11 cellular contexts compared by ENCODE assay signal in genomic region chr9:121198512-121199042, GRCh38. TPM values are rescaled to one million over a fixed set of nuclear protein-coding genes. Genes with fewer than 3 reads are reported as not detected.
DNase-seq lines count a peak whose midpoint lies in the region; ATAC-seq and TF ChIP-seq lines count a peak whose summit lies in the region.
"Had no signal": no experiment of that assay in that cellular context is flagged by ENCODE, and none has a peak within 500 bp of the region (broad histone marks: within the 10 kb centered on the region; RNA-seq: fewer than 3 reads in every experiment).

No MANE protein-coding gene starts in this region.

- peaks cover 74% of the 10 kb centered on the region for H3K4me1 Mint-ChIP-seq in activated naive CD8-positive, alpha-beta T cell (ENCODE audit: low read depth)

- H3K4me3 Mint-ChIP-seq in activated naive CD8-positive, alpha-beta T cell, result peak overlapping the region; percentile 93

- H3K36me3 Mint-ChIP-seq in activated naive CD8-positive, alpha-beta T cell, result no peaks in the 10 kb centered on the region

- peak overlapping the region; percentile 56 for H3K27ac Mint-ChIP-seq in activated naive CD8-positive, alpha-beta T cell

- H3K4me3 ChIP-seq in left ventricle myocardium inferior, result peak overlapping the region; percentile 91
- H3K4me3 ChIP-seq in right lobe of liver, result peak overlapping the region in 2 of 3 donors; percentile 79 to 82

- H3K27me3 Mint-ChIP-seq in activated naive CD8-positive, alpha-beta T cell, result no peaks in the 10 kb centered on the region

- no peaks in the 10 kb centered on the region for H3K27me3 ChIP-seq in left ventricle myocardium inferior (ENCODE audit: low read depth)
- no peaks in the 10 kb centered on the region for H3K27me3 ChIP-seq in right lobe of liver
- H3K27me3 ChIP-seq: ovary had no signal

- H3K36me3 ChIP-seq in left ventricle myocardium inferior, result no peaks in the 10 kb centered on the region
- no peaks in the 10 kb centered on the region for H3K36me3 ChIP-seq in right lobe of liver
- H3K36me3 ChIP-seq: ovary had no signal

- ATAC-seq in right lobe of liver (no peak), HG02610 (IDR thresholded peaks at IDR 0.05; ENCODE audit: unreplicated experiment) (no peak), HG02884 (IDR thresholded peaks at IDR 0.05; ENCODE audit: unreplicated experiment) (no peak), GM21360 (IDR thresholded peaks at IDR 0.05; ENCODE audit: unreplicated experiment) (no peak)

- no peaks in the 10 kb centered on the region for H3K9me3 Mint-ChIP-seq in activated naive CD8-positive, alpha-beta T cell (ENCODE audit: low read depth)

- intact Hi-C loops in left ventricle myocardium inferior (cut with micrococcal nuclease), result no loop called here
- intact Hi-C loops in cardiac septum (cut with DNase I), result no loop called here
- intact Hi-C loops in right lobe of liver (cut with DNase I), result no loop called here

- TF ChIP-seq CTCF in left ventricle myocardium inferior (IDR thresholded peaks at IDR 0.05; ENCODE audit: borderline replicate concordance) (no peak), right lobe of liver (IDR thresholded peaks at IDR 0.05) (no peak)

- TF ChIP-seq POLR2A in right lobe of liver (IDR thresholded peaks at IDR 0.05), result no peak

- H3K4me1 ChIP-seq in left ventricle myocardium inferior (peaks cover 85% of the 10 kb centered on the region), right lobe of liver (peaks cover 0 to 54% (median 18%) of the 10 kb centered on the region in 4 donors)

- H3K27ac ChIP-seq in left ventricle myocardium inferior (replicated peaks), result no peak overlapping the region
- H3K27ac ChIP-seq in right lobe of liver, result peak overlapping the region in 1 of 3 donors; percentile 92
- H3K27ac ChIP-seq: ovary had no signal

- 12% methylated on average over 4 of the region's 4 CpGs for WGBS in right lobe of liver (ENCODE audit: insufficient coverage, low coverage, low lambda C conversion rate, missing lambda C conversion rate)

- H3K9me3 ChIP-seq in left ventricle myocardium inferior (replicated peaks), result no peaks in the 10 kb centered on the region
- no peaks in the 10 kb centered on the region for H3K9me3 ChIP-seq in right lobe of liver
- H3K9me3 ChIP-seq: ovary had no signal

- DNase-seq in left ventricle myocardium inferior (no peak), cardiac septum (ENCODE audit: low spot score) (no peak), right lobe of liver (no peak), superior temporal gyrus (ENCODE audit: extremely low spot score) (no peak)
- DNase-seq: effector CD4-positive, alpha-beta T cell; NCI-H2227 treated with DMSO at 0.1 percent for 48 hours; ovary had no signal

RNA-seq across cellular contexts. Expression of gene RAB14, which starts 3.1 kb away (rescaled TPM):
- total RNA-seq in left ventricle myocardium inferior (51.3 TPM), cardiac septum (49.9 TPM), right lobe of liver (10 to 100 TPM; 29.0 to 65.1 (median 53.5) TPM)
